In the genomic region with DNA sequence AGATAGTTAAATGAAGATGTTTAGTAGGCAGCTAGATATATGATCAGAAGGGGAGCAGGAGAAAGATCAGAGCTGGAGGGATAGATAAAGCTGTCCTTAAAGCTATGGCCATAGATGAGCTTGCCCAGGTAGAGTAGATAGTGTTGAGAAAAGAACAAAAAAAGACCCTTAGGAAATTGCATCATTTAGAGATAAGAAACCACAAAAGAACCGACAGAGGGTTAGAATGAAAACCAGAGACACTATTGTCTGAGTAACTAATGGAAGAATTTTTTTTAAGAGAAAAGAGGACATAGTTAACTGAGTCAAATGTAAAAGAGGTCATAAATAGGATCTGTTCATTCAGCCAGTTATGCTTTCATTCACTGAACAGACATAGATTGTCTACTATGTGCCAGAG, we compare ENCODE assay signal across 11 cellular contexts.
A peak's percentile ranks its signal among the peaks of the same experiment; 100 is the strongest.
DNase-seq lines count a peak whose midpoint lies in the region; ATAC-seq and TF ChIP-seq lines count a peak whose summit lies in the region.
"Had no signal": no experiment of that assay in that cellular context is flagged by ENCODE, and none has a peak within 500 bp of the region (broad histone marks: within the 10 kb centered on the region; RNA-seq: fewer than 3 reads in every experiment).

No MANE protein-coding gene starts in this region.

- H4K8ac ChIP-seq in H9 (replicated peaks; ENCODE audit: insufficient read length, low read depth, low read length) = no peak overlapping the region

- no peaks in the 10 kb centered on the region for H3K9me3 ChIP-seq in H9 (ENCODE audit: control insufficient read depth, low read depth, low read length)

- no peaks in the 10 kb centered on the region for H3K27me3 Mint-ChIP-seq in activated CD8-positive, alpha-beta memory T cell treated with anti-CD3 and anti-CD28 coated beads, Interleukin-2, amount 10 ng/mL, durations not matched to agents 7 days and 5 days
- H3K27me3 Mint-ChIP-seq in activated T-helper 2 cell treated with anti-CD3 and anti-CD28 coated beads, Interferon-gamma antibody, Interleukin-2, Interleukin-4, amounts not matched to agents 10 μg/mL and 5 μg/mL and 100 μg/mL, durations not matched to agents 14 hours and 24 hours and 36 hours (ENCODE audit: low read depth) = no peaks in the 10 kb centered on the region
- H3K27me3 Mint-ChIP-seq in stimulated activated naive B cell treated with anti-CD40 and anti-IgM and Interleukin-4, amounts not matched to agents 10 μg/mL and 1 μg/mL and 100 μg/mL, for 72 hours = peaks cover 0 to 5% of the 10 kb centered on the region in 2 donors
- no peaks in the 10 kb centered on the region; the same call in 1 of the 2 replicates for H3K27me3 Mint-ChIP-seq in H9 (ENCODE audit: low read depth)

- H3K4me1 ChIP-seq in H9 (ENCODE audit: insufficient read depth, low read length) = no peaks in the 10 kb centered on the region

- H3K27ac ChIP-seq in H9 (ENCODE audit: insufficient read length, low read depth, low read length) = no peak overlapping the region

- H3K4me2 ChIP-seq in H9 (ENCODE audit: insufficient read depth, insufficient read length, low read length) = no peak overlapping the region

- H2BK15ac ChIP-seq in H9 (ENCODE audit: low read depth, low read length) = no peak overlapping the region

- H2BK12ac ChIP-seq in H9 (ENCODE audit: insufficient read length, low read depth, low read length) = no peak overlapping the region

- DNase-seq in activated CD8-positive, alpha-beta memory T cell treated with anti-CD3 and anti-CD28 coated beads, Interleukin-2, amount 10 ng/mL, durations not matched to agents 7 days and 5 days = no peak
- DNase-seq in activated CD8-positive, alpha-beta memory T cell treated with anti-CD3 and anti-CD28 coated beads, Interleukin-2, amount 50 U/mL, for 4 hours = no peak
- peak; percentile 49 for DNase-seq in Jurkat, Clone E6-1 (ENCODE audit: low read depth, low spot score)
- no peak for DNase-seq in activated T-helper 2 cell treated with anti-CD3 and anti-CD28 coated beads, Interferon-gamma antibody, Interleukin-2, Interleukin-4, amounts not matched to agents 10 μg/mL and 5 μg/mL and 100 μg/mL, durations not matched to agents 14 hours and 24 hours and 36 hours (ENCODE audit: low spot score)
- no peak for DNase-seq in stimulated activated naive B cell treated with anti-CD40 and anti-IgM and Interleukin-4, amounts not matched to agents 10 μg/mL and 1 μg/mL and 100 μg/mL, for 72 hours
- DNase-seq in H9 (no peak), NCI-H2107 treated with DMSO at 0.1 percent for 48 hours (lab: John Stamatoyannopoulos, UW; ENCODE audit: unreplicated experiment) (no peak)
- DNase-seq in stimulated activated CD4-positive, alpha-beta T cell treated with anti-CD3 and anti-CD28 coated beads, Interleukin-2, amount 100 ng/mL, for 24 hours = no peak
- DNase-seq: activated CD4-positive, alpha-beta T cell treated with anti-CD3 and anti-CD28 coated beads for 1 hour; GDM1 had no signal

- H4K91ac ChIP-seq in H9 (ENCODE audit: insufficient read length, low read depth, low read length) = no peak overlapping the region

- no peak for TF ChIP-seq CTCF in H9 (conservative IDR thresholded peaks at IDR 0.05)

- H3K23me2 ChIP-seq in H9 (ENCODE audit: insufficient read length, low read depth, low read length, poor library complexity, severe bottlenecking) = no peaks in the 10 kb centered on the region

- H3K36me3 Mint-ChIP-seq in activated CD8-positive, alpha-beta memory T cell treated with anti-CD3 and anti-CD28 coated beads, Interleukin-2, amount 10 ng/mL, durations not matched to agents 7 days and 5 days = peaks cover 20% of the 10 kb centered on the region
- H3K36me3 Mint-ChIP-seq in activated T-helper 2 cell treated with anti-CD3 and anti-CD28 coated beads, Interferon-gamma antibody, Interleukin-2, Interleukin-4, amounts not matched to agents 10 μg/mL and 5 μg/mL and 100 μg/mL, durations not matched to agents 14 hours and 24 hours and 36 hours (ENCODE audit: low read depth) = peaks cover 4% of the 10 kb centered on the region
- peaks cover 0 to 3% of the 10 kb centered on the region in 2 donors for H3K36me3 Mint-ChIP-seq in stimulated activated naive B cell treated with anti-CD40 and anti-IgM and Interleukin-4, amounts not matched to agents 10 μg/mL and 1 μg/mL and 100 μg/mL, for 72 hours
- no peaks in the 10 kb centered on the region for H3K36me3 Mint-ChIP-seq in H9 (ENCODE audit: insufficient read depth in 1 of 3, low read depth in 3 of 3)
- H3K36me3 Mint-ChIP-seq: brain had no signal

- H2BK120ac ChIP-seq in H9 (ENCODE audit: low read depth, low read length, poor library complexity, severe bottlenecking) = no peak overlapping the region

- no peaks in the 10 kb centered on the region for H3K27me3 ChIP-seq in H9 (ENCODE audit: insufficient read depth, low read length)

- no peak overlapping the region for H3K4me3 Mint-ChIP-seq in activated CD8-positive, alpha-beta memory T cell treated with anti-CD3 and anti-CD28 coated beads, Interleukin-2, amount 10 ng/mL, durations not matched to agents 7 days and 5 days
- peak overlapping the region; percentile 50 for H3K4me3 Mint-ChIP-seq in activated T-helper 2 cell treated with anti-CD3 and anti-CD28 coated beads, Interferon-gamma antibody, Interleukin-2, Interleukin-4, amounts not matched to agents 10 μg/mL and 5 μg/mL and 100 μg/mL, durations not matched to agents 14 hours and 24 hours and 36 hours (ENCODE audit: low read depth)
- H3K4me3 Mint-ChIP-seq in stimulated activated naive B cell treated with anti-CD40 and anti-IgM and Interleukin-4, amounts not matched to agents 10 μg/mL and 1 μg/mL and 100 μg/mL, for 72 hours = peak overlapping the region; percentile 1 to 31
- no peak overlapping the region for H3K4me3 Mint-ChIP-seq in H9
- H3K4me3 Mint-ChIP-seq: brain had no signal

- no peaks in the 10 kb centered on the region for H4K20me1 ChIP-seq in H9 (ENCODE audit: control insufficient read depth, insufficient read depth, insufficient read length)

- H3K9ac ChIP-seq in H9 (ENCODE audit: extremely low read depth, insufficient read length, low read length) = no peak overlapping the region

- H2BK20ac ChIP-seq in H9 (ENCODE audit: low read depth, low read length, poor library complexity, severe bottlenecking) = no peak overlapping the region

- no peak overlapping the region for H4K5ac ChIP-seq in H9 (ENCODE audit: insufficient read length, low read depth, low read length)

- no peak overlapping the region for H2AK5ac ChIP-seq in H9 (ENCODE audit: insufficient read length, low read length)

- no peaks in the 10 kb centered on the region for H3K9me3 Mint-ChIP-seq in activated CD8-positive, alpha-beta memory T cell treated with anti-CD3 and anti-CD28 coated beads, Interleukin-2, amount 10 ng/mL, durations not matched to agents 7 days and 5 days (ENCODE audit: low read depth)
- no peaks in the 10 kb centered on the region for H3K9me3 Mint-ChIP-seq in activated T-helper 2 cell treated with anti-CD3 and anti-CD28 coated beads, Interferon-gamma antibody, Interleukin-2, Interleukin-4, amounts not matched to agents 10 μg/mL and 5 μg/mL and 100 μg/mL, durations not matched to agents 14 hours and 24 hours and 36 hours
- H3K9me3 Mint-ChIP-seq in stimulated activated naive B cell treated with anti-CD40 and anti-IgM and Interleukin-4, amounts not matched to agents 10 μg/mL and 1 μg/mL and 100 μg/mL, for 72 hours = peaks cover 3% of the 10 kb centered on the region in 2 donors
- no peaks in the 10 kb centered on the region; a peak in 2 of 5 replicates for H3K9me3 Mint-ChIP-seq in H9

- no CpG with 5 or more reads among the region's 1 CpG for WGBS in H9 (ENCODE audit: extremely low coverage, insufficient read length, low lambda C conversion rate)

- no peak overlapping the region for H3K56ac ChIP-seq in H9 (ENCODE audit: insufficient read length, low read depth, low read length)

- H3K23ac ChIP-seq in H9 (ENCODE audit: insufficient read length, low read depth, low read length) = no peak overlapping the region

- no peak overlapping the region for H3T11ph ChIP-seq in H9 (ENCODE audit: low read length)

- no peak overlapping the region for H3K14ac ChIP-seq in H9 (ENCODE audit: insufficient read depth, low read length)

- CTCF ChIA-PET in activated CD8-positive, alpha-beta memory T cell treated with anti-CD3 and anti-CD28 coated beads, Interleukin-2, amount 10 ng/mL, durations not matched to agents 7 days and 5 days (lab: Charles Lee) = interaction anchor here (0.6 to 7.0 kb wide), 11 partner anchors 11 to 264 kb away, joined by 3 to 36 read pairs (median 4); partner anchors contain the start of gene TNFAIP3

- H3K4me1 Mint-ChIP-seq in activated CD8-positive, alpha-beta memory T cell treated with anti-CD3 and anti-CD28 coated beads, Interleukin-2, amount 10 ng/mL, durations not matched to agents 7 days and 5 days = peaks cover 45% of the 10 kb centered on the region
- peaks cover 63% of the 10 kb centered on the region for H3K4me1 Mint-ChIP-seq in activated T-helper 2 cell treated with anti-CD3 and anti-CD28 coated beads, Interferon-gamma antibody, Interleukin-2, Interleukin-4, amounts not matched to agents 10 μg/mL and 5 μg/mL and 100 μg/mL, durations not matched to agents 14 hours and 24 hours and 36 hours (ENCODE audit: low read depth)
- H3K4me1 Mint-ChIP-seq in stimulated activated naive B cell treated with anti-CD40 and anti-IgM and Interleukin-4, amounts not matched to agents 10 μg/mL and 1 μg/mL and 100 μg/mL, for 72 hours = peaks cover 49 to 64% of the 10 kb centered on the region in 2 donors
- H3K4me1 Mint-ChIP-seq in H9 = no peaks in the 10 kb centered on the region
- H3K4me1 Mint-ChIP-seq: brain had no signal

- peak overlapping the region; percentile 75 for H3K27ac Mint-ChIP-seq in activated CD8-positive, alpha-beta memory T cell treated with anti-CD3 and anti-CD28 coated beads, Interleukin-2, amount 10 ng/mL, durations not matched to agents 7 days and 5 days
- peak overlapping the region; percentile 82 for H3K27ac Mint-ChIP-seq in activated T-helper 2 cell treated with anti-CD3 and anti-CD28 coated beads, Interferon-gamma antibody, Interleukin-2, Interleukin-4, amounts not matched to agents 10 μg/mL and 5 μg/mL and 100 μg/mL, durations not matched to agents 14 hours and 24 hours and 36 hours
- no peak overlapping the region for H3K27ac Mint-ChIP-seq in stimulated activated naive B cell treated with anti-CD40 and anti-IgM and Interleukin-4, amounts not matched to agents 10 μg/mL and 1 μg/mL and 100 μg/mL, for 72 hours
- no peak overlapping the region for H3K27ac Mint-ChIP-seq in H9
- H3K27ac Mint-ChIP-seq: brain had no signal

- no peaks in the 10 kb centered on the region for H3K79me2 ChIP-seq in H9 (ENCODE audit: insufficient read depth, low read length)

- no peaks in the 10 kb centered on the region for H3K79me1 ChIP-seq in H9 (ENCODE audit: insufficient read depth, low read depth, low read length, poor library complexity, severe bottlenecking)

- no peak overlapping the region for H3K4me3 ChIP-seq in Jurkat, Clone E6-1 (ENCODE audit: low read length)

- intact Hi-C loops in activated T-helper 2 cell treated with anti-CD3 and anti-CD28 coated beads, Interferon-gamma antibody, Interleukin-2, Interleukin-4, amounts not matched to agents 10 μg/mL and 5 μg/mL and 100 μg/mL, durations not matched to agents 14 hours and 24 hours and 36 hours (cut with micrococcal nuclease) = loop anchor here (2.0 kb wide), 1 partner anchor 270 kb away; no protein-coding TSS in a partner anchor

- H3K18ac ChIP-seq in H9 (ENCODE audit: insufficient read length, low read depth, low read length) = no peak overlapping the region

- H2AFZ ChIP-seq in H9 (ENCODE audit: low read length) = no peak overlapping the region

- H2BK5ac ChIP-seq in H9 (ENCODE audit: insufficient read length, low read length) = no peak overlapping the region

- H3K4ac ChIP-seq in H9 (ENCODE audit: low read depth, low read length) = no peak overlapping the region

- peak; percentile 70 for ATAC-seq in activated CD8-positive, alpha-beta memory T cell treated with anti-CD3 and anti-CD28 coated beads, Interleukin-2, amount 10 ng/mL, durations not matched to agents 7 days and 5 days
- ATAC-seq in stimulated activated naive B cell treated with anti-CD40 and anti-IgM and Interleukin-4, amounts not matched to agents 10 μg/mL and 1 μg/mL and 100 μg/mL, for 72 hours (replicated peaks) = no peak

Comparison
In these comparisons a context has a peak if more than half of its experiments do, and no peak if none do; other contexts are left out.
1. H3K27ac Mint-ChIP-seq: peak in activated CD8-positive, alpha-beta memory T cell treated with anti-CD3 and anti-CD28 coated beads, Interleukin-2, amount 10 ng/mL, durations not matched to agents 7 days and 5 days (single experiment) and activated T-helper 2 cell treated with anti-CD3 and anti-CD28 coated beads, Interferon-gamma antibody, Interleukin-2, Interleukin-4, amounts not matched to agents 10 μg/mL and 5 μg/mL and 100 μg/mL, durations not matched to agents 14 hours and 24 hours and 36 hours (single experiment); none in stimulated activated naive B cell treated with anti-CD40 and anti-IgM and Interleukin-4, amounts not matched to agents 10 μg/mL and 1 μg/mL and 100 μg/mL, for 72 hours (single experiment) and H9 (0 of 3).
2. H3K4me3 Mint-ChIP-seq: peak in activated T-helper 2 cell treated with anti-CD3 and anti-CD28 coated beads, Interferon-gamma antibody, Interleukin-2, Interleukin-4, amounts not matched to agents 10 μg/mL and 5 μg/mL and 100 μg/mL, durations not matched to agents 14 hours and 24 hours and 36 hours (single experiment) and stimulated activated naive B cell treated with anti-CD40 and anti-IgM and Interleukin-4, amounts not matched to agents 10 μg/mL and 1 μg/mL and 100 μg/mL, for 72 hours (2 of 2); none in activated CD8-positive, alpha-beta memory T cell treated with anti-CD3 and anti-CD28 coated beads, Interleukin-2, amount 10 ng/mL, durations not matched to agents 7 days and 5 days (single experiment) and H9 (0 of 2).